23 cellular contexts compared by ENCODE assay signal in genomic region chr19:40234429-40235237, GRCh38. TPM values are rescaled to one million over a fixed set of nuclear protein-coding genes. Genes with fewer than 3 reads are reported as not detected.
"Had no signal": no experiment of that assay in that cellular context is flagged by ENCODE, and none has a peak within 500 bp of the region (broad histone marks: within the 10 kb centered on the region; RNA-seq: fewer than 3 reads in every experiment).

No MANE protein-coding gene starts in this region.

- H3K27me3 Mint-ChIP-seq: activated naive CD8-positive, alpha-beta T cell treated with anti-CD3 and anti-CD28 coated beads for 36 hours; activated T-helper 17 cell treated with anti-CD3 and anti-CD28 coated beads, Interleukin-2, amount 50 U/mL, for 72 hours; naive thymus-derived CD8-positive, alpha-beta T cell had no signal

- H3K4me3 Mint-ChIP-seq: activated naive CD8-positive, alpha-beta T cell treated with anti-CD3 and anti-CD28 coated beads for 36 hours; activated T-helper 17 cell treated with anti-CD3 and anti-CD28 coated beads, Interleukin-2, amount 50 U/mL, for 72 hours had no signal

- H3K9me3 ChIP-seq: body of pancreas, tibial artery, uterus had no signal

- DNase-seq: activated CD4-positive, alpha-beta T cell treated with anti-CD3 and anti-CD28 coated beads for 1 hour; activated CD4-positive, alpha-beta T cell treated with anti-CD3 and anti-CD28 coated beads, Interleukin-2, amount 50 U/mL, for 4 hours; activated naive CD4-positive, alpha-beta T cell; activated naive CD8-positive, alpha-beta T cell treated with anti-CD3 and anti-CD28 coated beads for 36 hours; amygdala; body of pancreas; foreskin melanocyte; glutamatergic neuron; naive thymus-derived CD8-positive, alpha-beta T cell; stimulated activated CD4-positive, alpha-beta T cell treated with anti-CD3 and anti-CD28 coated beads, Interleukin-4, amount 100 ng/mL, for 4 hours; stimulated activated naive CD4-positive, alpha-beta T cell; T-helper 2 cell; tibial artery; uterus; WERI-Rb-1 had no signal

- H3K9me3 Mint-ChIP-seq: activated naive CD8-positive, alpha-beta T cell treated with anti-CD3 and anti-CD28 coated beads for 36 hours; activated T-helper 17 cell treated with anti-CD3 and anti-CD28 coated beads, Interleukin-2, amount 50 U/mL, for 72 hours; naive thymus-derived CD8-positive, alpha-beta T cell had no signal

- H3K27ac Mint-ChIP-seq: activated naive CD8-positive, alpha-beta T cell treated with anti-CD3 and anti-CD28 coated beads for 36 hours; activated T-helper 17 cell treated with anti-CD3 and anti-CD28 coated beads, Interleukin-2, amount 50 U/mL, for 72 hours had no signal

- H3K27ac ChIP-seq: body of pancreas, tibial artery, uterus, WERI-Rb-1 had no signal

- H3K4me3 ChIP-seq: body of pancreas, smooth muscle cell, tibial artery, uterus had no signal

- H3K36me3 ChIP-seq: uterus had no signal

- ATAC-seq: activated T-helper 17 cell treated with anti-CD3 and anti-CD28 coated beads, Interleukin-2, amount 50 U/mL, for 72 hours; body of pancreas; naive thymus-derived CD8-positive, alpha-beta T cell; sciatic nerve had no signal

- H3K4me1 ChIP-seq: body of pancreas had no signal

- FAIRE-seq: colon, endometrium had no signal

RNA-seq across cellular contexts. Expression of gene CCNP, which starts 8.1 kb away (rescaled TPM):
- total RNA-seq: activated naive CD8-positive, alpha-beta T cell treated with anti-CD3 and anti-CD28 coated beads for 36 hours; body of pancreas; smooth muscle cell had no signal

RNA-seq across cellular contexts. Expression of gene TTC9B, which starts 16.4 kb away (rescaled TPM):
- total RNA-seq: activated naive CD8-positive, alpha-beta T cell treated with anti-CD3 and anti-CD28 coated beads for 36 hours; body of pancreas; cardiac septum; lower leg skin; mesenteric fat pad; naive thymus-derived CD8-positive, alpha-beta T cell; sciatic nerve; smooth muscle cell; uterus had no signal
- polyA plus RNA-seq: naive thymus-derived CD8-positive, alpha-beta T cell; smooth muscle cell had no signal
